Comparison of ENCODE assay signal across 23 cellular contexts in the genomic region with DNA sequence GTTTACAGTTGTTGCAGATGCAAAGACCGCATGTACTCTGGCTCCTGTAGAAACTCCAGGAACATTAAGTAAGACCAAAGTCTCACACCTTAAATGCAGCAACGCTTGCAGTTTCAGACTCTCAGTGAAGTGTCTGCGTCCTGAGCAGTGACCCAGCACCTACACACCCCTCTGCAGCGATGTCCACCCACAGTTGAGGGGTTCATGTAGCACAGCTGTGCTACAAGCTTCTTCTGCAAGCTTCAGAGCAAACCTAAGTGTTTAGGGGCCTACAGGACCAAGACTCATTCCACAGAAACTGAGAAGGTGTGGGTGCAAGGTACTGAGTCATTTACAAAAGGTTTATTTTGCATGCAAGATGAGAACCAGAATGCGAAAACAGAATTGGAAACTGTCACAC.
"Had no signal": no experiment of that assay in that cellular context is flagged by ENCODE, and none has a peak within 500 bp of the region (broad histone marks: within the 10 kb centered on the region; RNA-seq: fewer than 3 reads in every experiment).

No MANE protein-coding gene starts in this region.

- H3K27me3 ChIP-seq: neural progenitor cell, ovary, right lobe of liver, sigmoid colon, stomach, thyroid gland, tibial nerve, upper lobe of right lung, uterus had no signal

- H3K4me1 ChIP-seq: neural progenitor cell, psoas muscle, right lobe of liver, sigmoid colon, stomach, thyroid gland, tibial nerve, upper lobe of right lung, uterus had no signal

- H3K4me3 ChIP-seq: neural progenitor cell, ovary, psoas muscle, right lobe of liver, sigmoid colon, stomach, thoracic aorta, thyroid gland, tibial nerve, upper lobe of right lung, uterus had no signal

- H3K36me3 ChIP-seq: neural progenitor cell, ovary, right lobe of liver, sigmoid colon, stomach, thoracic aorta, thyroid gland, tibial nerve, upper lobe of right lung, uterus had no signal

- DNase-seq: natural killer cell; occipital lobe; ovary; psoas muscle; right cardiac atrium; right lobe of liver; sigmoid colon; small intestine; stimulated activated CD4-positive, alpha-beta T cell treated with anti-CD3 and anti-CD28 coated beads, Interleukin-15, amount 100 ng/mL, for 24 hours; stimulated activated CD4-positive, alpha-beta T cell treated with anti-CD3 and anti-CD28 coated beads, Interleukin-2, amount 100 ng/mL, for 24 hours; stimulated activated CD4-positive, alpha-beta T cell treated with anti-CD3 and anti-CD28 coated beads, Interleukin-2, amount 100 ng/mL, for 48 hours; stimulated activated CD4-positive, alpha-beta T cell treated with anti-CD3 and anti-CD28 coated beads, Interleukin-4, amount 100 ng/mL, for 24 hours; stimulated activated naive B cell treated with anti-CD40 and anti-IgM and Interleukin-4, amounts not matched to agents 10 μg/mL and 1 μg/mL and 100 μg/mL, for 72 hours; stimulated activated naive CD4-positive, alpha-beta T cell treated with Interleukin-2 at 50 U/mL for 16 hours; stomach; thyroid gland; upper lobe of right lung; uterus had no signal

- H3K9me3 ChIP-seq: ovary, psoas muscle, right lobe of liver, thoracic aorta, thyroid gland, upper lobe of right lung, uterus had no signal

- H3K4me2 ChIP-seq: neural progenitor cell had no signal

- ATAC-seq: natural killer cell; psoas muscle; right cardiac atrium; right lobe of liver; stimulated activated effector memory CD8-positive, alpha-beta T cell treated with anti-CD3 and anti-CD28 coated beads, Interleukin-12 subunit alpha, Interleukin-12 subunit beta, amount 100 ng/mL, for 72 hours; stimulated activated naive B cell treated with anti-CD40 and anti-IgM and Interleukin-4, amounts not matched to agents 10 μg/mL and 1 μg/mL and 100 μg/mL, for 72 hours; upper lobe of right lung had no signal

- H3K79me2 ChIP-seq: parathyroid adenoma had no signal

- H3K27ac ChIP-seq: neural progenitor cell, ovary, parathyroid adenoma, psoas muscle, right lobe of liver, sigmoid colon, stomach, thoracic aorta, thyroid gland, tibial nerve, upper lobe of right lung, uterus had no signal

- H3K9ac ChIP-seq: neural progenitor cell, parathyroid adenoma had no signal

- H2AFZ ChIP-seq: neural progenitor cell, parathyroid adenoma had no signal
